Comparison of ENCODE assay signal across 8 cellular contexts in the genomic region with DNA sequence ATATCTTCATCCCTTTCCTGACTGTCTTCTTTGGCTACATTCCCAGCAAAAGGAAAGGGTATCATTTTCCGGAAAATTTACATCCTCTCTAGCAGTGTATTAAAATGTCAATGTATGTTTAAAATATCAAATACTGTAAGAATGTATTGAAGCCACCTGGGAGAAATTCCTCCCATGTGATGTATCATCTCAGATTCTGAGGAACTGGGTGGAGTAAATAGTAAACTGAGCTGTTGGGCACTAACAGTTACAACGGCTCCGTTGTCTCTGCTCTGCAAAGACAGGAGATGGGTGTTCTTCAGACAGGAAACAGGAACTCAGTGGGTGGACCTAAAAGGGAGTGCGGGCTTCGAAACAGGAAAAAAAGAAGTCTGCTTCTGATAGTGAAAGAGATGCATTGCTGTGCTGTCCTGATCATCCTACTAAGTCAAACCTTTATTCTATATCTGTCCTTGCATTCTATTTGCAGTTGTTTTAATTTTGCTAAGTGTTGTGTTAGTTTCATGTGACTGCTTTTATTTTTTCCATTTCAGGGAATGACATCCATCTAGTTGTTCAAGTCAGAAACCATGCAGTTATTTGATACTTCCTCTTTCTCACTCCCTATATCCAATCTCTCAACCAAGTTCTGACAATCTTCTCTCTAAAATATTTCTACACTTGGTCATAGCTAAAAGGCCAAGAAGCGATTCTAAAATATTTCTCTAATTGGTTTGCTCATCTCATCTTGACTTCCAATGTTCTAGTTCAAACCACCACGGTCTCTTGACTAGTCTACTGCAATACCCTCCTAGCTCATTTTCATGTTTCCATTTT. TPM values are rescaled to one million over a fixed set of nuclear protein-coding genes. Genes with fewer than 3 reads are reported as not detected.
DNase-seq lines count a peak whose midpoint lies in the region; ATAC-seq and TF ChIP-seq lines count a peak whose summit lies in the region.

No MANE protein-coding gene starts in this region.

- no peaks in the 10 kb centered on the region for H3K9me3 Mint-ChIP-seq in natural killer cell

- POLR2A ChIA-PET in HEK293T (lab: Yijun Ruan, JAX), result interaction anchor here (0.6 to 1.1 kb wide), 2 partner anchors 9 to 11 kb away, joined by 3 read pairs; no protein-coding TSS in a partner anchor

- ATAC-seq in GM21360 (IDR thresholded peaks at IDR 0.05; ENCODE audit: unreplicated experiment) (peak; percentile 33), natural killer cell (peak in 2 of 3 donors; percentile 44 to 61)

- peaks cover 41% of the 10 kb centered on the region for H3K4me1 ChIP-seq in adipocyte (ENCODE audit: control insufficient read depth, insufficient read depth, low read length)

- peak overlapping the region; percentile 67 for H3K4me3 Mint-ChIP-seq in natural killer cell

- H3K4me3 ChIP-seq in MG63 (no peak overlapping the region), adipocyte (ENCODE audit: low read length) (peak overlapping the region; percentile 58)

- H3K9me3 ChIP-seq in MG63, result no peaks in the 10 kb centered on the region
- H3K9me3 ChIP-seq in adipocyte (ENCODE audit: control insufficient read depth, low read length), result no peaks in the 10 kb centered on the region

- CTCF ChIA-PET in HEK293T (lab: Yijun Ruan, JAX), result interaction anchor here (0.8 kb wide), 1 partner anchor 15 kb away, joined by 5 read pairs; no protein-coding TSS in a partner anchor

- TF ChIP-seq CTCF in natural killer cell (IDR thresholded peaks at IDR 0.05), result no peak

- H3K4me1 Mint-ChIP-seq in natural killer cell, result peaks cover 13 to 15% of the 10 kb centered on the region in 2 donors

- peak overlapping the region; percentile 53 to 75 for H3K27ac Mint-ChIP-seq in natural killer cell

- H3K9ac ChIP-seq in adipocyte (ENCODE audit: low read length), result peak overlapping the region; percentile 8

- H3K36me3 Mint-ChIP-seq in natural killer cell, result no peaks in the 10 kb centered on the region

- peaks cover 10% of the 10 kb centered on the region in 2 donors for H3K27me3 Mint-ChIP-seq in natural killer cell (ENCODE audit: low read depth in 2 of 2)

- H3K36me3 ChIP-seq in MG63 (no peaks in the 10 kb centered on the region), adipocyte (ENCODE audit: control insufficient read depth, insufficient read depth, low read length, severe bottlenecking) (no peaks in the 10 kb centered on the region)

- DNase-seq in COLO829 (ENCODE audit: low spot score) (peak; percentile 96), MG63 (peak; percentile 62), adipocyte (ENCODE audit: low read depth) (peak; percentile 50), natural killer cell (no peak), HuH-7.5 (ENCODE audit: low spot score) (no peak), NCI-H1092 treated with DMSO at 0.1 percent for 48 hours (lab: John Stamatoyannopoulos, UW) (no peak), HEK293T (ENCODE audit: extremely low spot score) (no peak)

- no peaks in the 10 kb centered on the region for H3K27me3 ChIP-seq in MG63
- no peaks in the 10 kb centered on the region for H3K27me3 ChIP-seq in adipocyte (replicated peaks; ENCODE audit: control insufficient read depth, insufficient read depth, low read length)

- intact Hi-C loops in natural killer cell (cut with micrococcal nuclease), result no loop called here

TF ChIP-seq in HEK293T, 16 proteins besides CTCF, POLR2A, EP300 and RAD21:
- no peak for TF ChIP-seq ZNF384 (IDR thresholded peaks at IDR 0.05)
- no peak for TF ChIP-seq NFRKB (IDR thresholded peaks at IDR 0.05)
- TF ChIP-seq TARDBP (IDR thresholded peaks at IDR 0.05), result no peak
- TF ChIP-seq FOXM1 (IDR thresholded peaks at IDR 0.05; ENCODE audit: borderline replicate concordance), result no peak
- no peak for TF ChIP-seq FOXK2 (IDR thresholded peaks at IDR 0.05)

RNA-seq across cellular contexts. Expression of a gene that starts 19.4 kb away (rescaled TPM):
- 10.9 and 21.9 TPM in 2 replicates for total RNA-seq in MG63 (2014; rRNA removed; shearing (Covaris generic); ENCODE audit: low replicate concordance)
- total RNA-seq in natural killer cell, result 10 to 100 TPM; 17.4 to 24.9 (median 23.9) TPM

RNA-seq across cellular contexts. Expression of a gene that starts 20.2 kb away (rescaled TPM):
- 17.8 and 22.9 TPM in 2 replicates for total RNA-seq in MG63 (2014; rRNA removed; shearing (Covaris generic); ENCODE audit: low replicate concordance)
- total RNA-seq in natural killer cell, result 1 to 10 TPM in 1 of 3 donors, under 1 TPM in 2; 0.43 to 2.0 (median 0.93) TPM

RNA-seq across cellular contexts. Expression of a gene that starts 44.2 kb away (rescaled TPM):
- 49.9 and 53.9 TPM in 2 replicates for total RNA-seq in MG63 (2014; rRNA removed; shearing (Covaris generic); ENCODE audit: low replicate concordance)
- 10 to 100 TPM; 32.1 to 47.6 (median 45.2) TPM for total RNA-seq in natural killer cell

RNA-seq across cellular contexts. Expression of a gene that starts 44.4 kb away (rescaled TPM):
- 70.0 and 143 TPM in 2 replicates for total RNA-seq in MG63 (2014; rRNA removed; shearing (Covaris generic); ENCODE audit: low replicate concordance)
- total RNA-seq in natural killer cell, result 100 to 1,000 TPM; 234 to 242 (median 237) TPM

RNA-seq across cellular contexts. Expression of a gene that starts 47.9 kb away (rescaled TPM):
- not detected in 2 replicates for total RNA-seq in MG63 (2014; rRNA removed; shearing (Covaris generic); ENCODE audit: low replicate concordance)
- under 1 TPM in 2 of 3 donors, not detected in 1; 0.21 to 0.43 TPM for total RNA-seq in natural killer cell

Comparison
In these comparisons a context has a peak if more than half of its experiments do, and no peak if none do; other contexts are left out.
1. DNase-seq: peak in COLO829 (single experiment), MG63 (single experiment) and adipocyte (single experiment); none in natural killer cell (single experiment), HuH-7.5 (single experiment), NCI-H1092 treated with DMSO at 0.1 percent for 48 hours (single experiment) and HEK293T (single experiment).